Comparison of ENCODE assay signal across 21 cellular contexts in the genomic region with DNA sequence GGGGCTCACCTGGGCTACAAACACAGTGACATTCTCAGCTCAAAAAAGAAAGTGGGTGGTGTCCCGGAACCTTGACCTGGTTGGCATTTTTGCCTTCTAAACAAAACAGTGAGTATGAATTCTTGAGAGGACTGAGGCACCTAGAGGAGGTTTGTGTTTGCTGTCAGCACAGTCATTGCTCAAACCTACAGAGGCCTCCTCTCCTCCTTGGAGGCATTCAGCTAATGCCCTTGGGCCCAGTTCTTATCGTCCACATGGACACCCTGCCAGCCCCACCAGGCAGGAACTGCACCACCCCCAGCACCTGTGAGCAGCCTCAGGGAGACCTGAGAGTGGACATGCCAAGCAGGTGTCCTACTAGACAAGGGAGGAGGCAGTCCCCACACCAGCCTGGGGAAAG.
DNase-seq lines count a peak whose midpoint lies in the region; TF ChIP-seq lines count a peak whose summit lies in the region.
"Had no signal": no experiment of that assay in that cellular context is flagged by ENCODE, and none has a peak within 500 bp of the region (broad histone marks: within the 10 kb centered on the region; RNA-seq: fewer than 3 reads in every experiment).

No MANE protein-coding gene starts in this region.

- TF ChIP-seq POLR2A in thyroid gland (IDR thresholded peaks at IDR 0.05): no peak
- no peak for TF ChIP-seq POLR2A in uterus (IDR thresholded peaks at IDR 0.05)

- H2BK5ac ChIP-seq in mesenchymal stem cell (ENCODE audit: low read depth, low read length, poor library complexity, severe bottlenecking): no peak overlapping the region

- no peaks in the 10 kb centered on the region for H3K36me3 ChIP-seq in KMS-11 (ENCODE audit: insufficient read depth)
- no peaks in the 10 kb centered on the region for H3K36me3 ChIP-seq in PC-9 (ENCODE audit: low read depth)
- no peaks in the 10 kb centered on the region for H3K36me3 ChIP-seq in mesenchymal stem cell (ENCODE audit: control insufficient read depth in 1 of 2, insufficient read depth in 2 of 2, low read depth in 1 of 2, low read length in 2 of 2)
- H3K36me3 ChIP-seq in thyroid gland: no peaks in the 10 kb centered on the region
- H3K36me3 ChIP-seq in uterus: no peaks in the 10 kb centered on the region
- H3K36me3 ChIP-seq: Peyer's patch, SJSA1 had no signal

- H3K27ac ChIP-seq in KMS-11 (no peak overlapping the region; the same call in 1 of the 2 replicates), PC-9 (peak overlapping the region; percentile 36), mesenchymal stem cell (ENCODE audit: low read length, poor library complexity, severe bottlenecking) (no peak overlapping the region), thyroid gland (peak overlapping the region; percentile 47 to 66 (median 56)), uterus (no peak overlapping the region)
- H3K27ac ChIP-seq: Peyer's patch, SJSA1 had no signal

- 47% methylated on average over 2 of the region's 2 CpGs for WGBS in mesenchymal stem cell
- WGBS in thyroid gland, 2 donors: 38 to 62% methylated on average over 1 to 2 of the region's 2 CpGs

- no peak overlapping the region for H3K18ac ChIP-seq in mesenchymal stem cell (ENCODE audit: low read depth in 1 of 2, low read length in 2 of 2)

- H3K14ac ChIP-seq in mesenchymal stem cell (ENCODE audit: low read length in 2 of 2): peak overlapping the region in 1 of 2 experiments; percentile 53

- no peaks in the 10 kb centered on the region for H3K9me2 ChIP-seq in PC-9 (ENCODE audit: insufficient read depth)

- no peak overlapping the region for H4K8ac ChIP-seq in mesenchymal stem cell (ENCODE audit: low read length)

- no peak overlapping the region for H3K9ac ChIP-seq in KMS-11
- H3K9ac ChIP-seq in mesenchymal stem cell (ENCODE audit: low read length): no peak overlapping the region

- H4K20me1 ChIP-seq in KMS-11 (ENCODE audit: insufficient read depth): no peaks in the 10 kb centered on the region
- H4K20me1 ChIP-seq in PC-9 (ENCODE audit: insufficient read depth): no peaks in the 10 kb centered on the region

- peak overlapping the region in 1 of 2 experiments; percentile 68 for H2BK12ac ChIP-seq in mesenchymal stem cell (ENCODE audit: low read length in 2 of 2)

- no peak overlapping the region for H2BK120ac ChIP-seq in mesenchymal stem cell (ENCODE audit: low read depth, low read length)

- TF ChIP-seq CTCF in KMS-11 (conservative IDR thresholded peaks at IDR 0.05; ENCODE audit: low read depth, low read length): no peak
- no peak for TF ChIP-seq CTCF in PC-9 (conservative IDR thresholded peaks at IDR 0.05)
- no peak for TF ChIP-seq CTCF in thyroid gland (IDR thresholded peaks at IDR 0.05)
- no peak for TF ChIP-seq CTCF in uterus (IDR thresholded peaks at IDR 0.05)

- no peak overlapping the region for H4K91ac ChIP-seq in mesenchymal stem cell (ENCODE audit: low read length)

- DNase-seq in PC-9: peak; percentile 68 to 82
- no peak for DNase-seq in mesenchymal stem cell
- DNase-seq in thyroid gland: no peak
- DNase-seq in RKO (ENCODE audit: low spot score): no peak
- no peak for DNase-seq in NCI-H82 treated with DMSO at 0.1 percent for 48 hours (lab: John Stamatoyannopoulos, UW; ENCODE audit: unreplicated experiment)
- no peak for DNase-seq in GF-D8 (lab: John Stamatoyannopoulos, UW)
- no peak for DNase-seq in uterus
- DNase-seq: C1 segment of cervical spinal cord; CD4-positive, alpha-beta memory T cell; COR-L47; DMS53; GDM1; NCI-H1092 treated with DMSO at 0.1 percent for 48 hours; NCI-H1436 treated with DMSO at 0.1 percent for 48 hours; NCI-H187 treated with DMSO at 0.1 percent for 48 hours; NCI-H446; NCI-H524 treated with DMSO at 0.1 percent for 48 hours; NCI-H82; Peyer's patch had no signal

- H3K4me3 ChIP-seq in KMS-11 (IDR thresholded peaks at IDR 0.05; ENCODE audit: insufficient read depth, low read depth, low read length) (no peak overlapping the region), PC-9 (no peak overlapping the region), mesenchymal stem cell (ENCODE audit: insufficient read depth in 1 of 2, low read depth in 1 of 2, low read length in 2 of 2) (no peak overlapping the region), thyroid gland (replicated peaks in 1 of 3) (no peak overlapping the region), uterus (no peak overlapping the region)
- H3K4me3 ChIP-seq: Peyer's patch, SJSA1 had no signal

- no peak overlapping the region for H2BK15ac ChIP-seq in mesenchymal stem cell (ENCODE audit: low read depth, poor library complexity, severe bottlenecking)

- peaks cover 5% of the 10 kb centered on the region; the same call in 1 of the 2 replicates for H3F3A ChIP-seq in PC-9 (ENCODE audit: insufficient read depth, low read depth)

- H3K4me1 ChIP-seq in KMS-11 (ENCODE audit: low read depth, poor library complexity, severe bottlenecking): peaks cover 48% of the 10 kb centered on the region
- H3K4me1 ChIP-seq in PC-9 (replicated peaks; ENCODE audit: insufficient read depth): peaks cover 35% of the 10 kb centered on the region
- peaks cover 17% of the 10 kb centered on the region for H3K4me1 ChIP-seq in mesenchymal stem cell (ENCODE audit: control insufficient read depth, insufficient read depth, low read depth, low read length)
- H3K4me1 ChIP-seq in thyroid gland: peaks cover 44 to 53% of the 10 kb centered on the region in 2 donors
- H3K4me1 ChIP-seq in uterus: no peaks in the 10 kb centered on the region
- H3K4me1 ChIP-seq: Peyer's patch had no signal

- peak overlapping the region; percentile 68 for H2AK5ac ChIP-seq in mesenchymal stem cell (ENCODE audit: low read length, severe bottlenecking)

- H2AFZ ChIP-seq in KMS-11 (ENCODE audit: low read depth): 0 out of 2 replicates have a peak overlapping the region, but pooled peaks have one; percentile 12
- no peak overlapping the region for H2AFZ ChIP-seq in PC-9
- H2AFZ ChIP-seq in mesenchymal stem cell (ENCODE audit: low read depth, low read length): no peak overlapping the region

- H3K9me3 ChIP-seq in PC-9 (ENCODE audit: insufficient read depth, low read depth) (no peaks in the 10 kb centered on the region), mesenchymal stem cell (ENCODE audit: control insufficient read depth, low read length) (no peaks in the 10 kb centered on the region), thyroid gland (no peaks in the 10 kb centered on the region), uterus (no peaks in the 10 kb centered on the region)
- H3K9me3 ChIP-seq: Peyer's patch, SJSA1 had no signal

- H3K4ac ChIP-seq in mesenchymal stem cell (ENCODE audit: low read depth in 1 of 2, low read length in 2 of 2): no peak overlapping the region

- CTCF ChIA-PET in PC-9 (lab: Charles Lee): interaction anchor here (0.6 to 1.5 kb wide), 5 partner anchors 16 to 99 kb away, joined by 3 to 15 read pairs (median 4); no protein-coding TSS in a partner anchor

- H3K27me3 ChIP-seq in KMS-11 (ENCODE audit: insufficient read depth, low read depth) (no peaks in the 10 kb centered on the region), PC-9 (ENCODE audit: insufficient read depth, low read depth) (no peaks in the 10 kb centered on the region), mesenchymal stem cell (ENCODE audit: control insufficient read depth in 1 of 2, insufficient read depth in 1 of 2, low read length in 2 of 2) (no peaks in the 10 kb centered on the region), thyroid gland (no peaks in the 10 kb centered on the region), uterus (no peaks in the 10 kb centered on the region)
- H3K27me3 ChIP-seq: Peyer's patch, SJSA1 had no signal

- H3K4me2 ChIP-seq in KMS-11 (peak overlapping the region; percentile 39), PC-9 (peak overlapping the region; percentile 49), mesenchymal stem cell (ENCODE audit: low read length, poor library complexity, severe bottlenecking) (no peak overlapping the region)

- H3K79me2 ChIP-seq in KMS-11 (ENCODE audit: insufficient read depth, low read depth) (no peaks in the 10 kb centered on the region), PC-9 (ENCODE audit: low read depth) (no peaks in the 10 kb centered on the region)

- no TSS peak for BruUV-seq in PC-9 (replicated peaks; lab: Mats Ljungman, UMichigan)

- H3K79me1 ChIP-seq in mesenchymal stem cell (replicated peaks; ENCODE audit: low read length, poor library complexity, severe bottlenecking): no peaks in the 10 kb centered on the region

- intact Hi-C loops in PC-9 (cut with micrococcal nuclease; ENCODE audit: unreplicated experiment): loop anchor here (1.0 kb wide), 1 partner anchor 43 kb away; no protein-coding TSS in a partner anchor
- intact Hi-C loops in thyroid gland (cut with DNase I): no loop called here
- intact Hi-C loops in uterus (cut with DNase I; ENCODE audit: low total_unique reads): no loop called here

- POLR2A ChIA-PET in PC-9 (lab: Charles Lee; ENCODE audit: unreplicated experiment): no interaction called here

- H3K23ac ChIP-seq in mesenchymal stem cell (ENCODE audit: low read length in 2 of 2): no peak overlapping the region

Comparison
In these comparisons a context has a peak if more than half of its experiments do, and no peak if none do; other contexts are left out.
1. H3K27ac ChIP-seq: peak in PC-9 (single experiment) and thyroid gland (3 of 3); none in KMS-11 (single experiment), mesenchymal stem cell (single experiment) and uterus (0 of 2).
2. DNase-seq: peak in PC-9 (2 of 2); none in mesenchymal stem cell (single experiment), thyroid gland (0 of 2), RKO (single experiment), NCI-H82 treated with DMSO at 0.1 percent for 48 hours (single experiment), GF-D8 (single experiment) and uterus (0 of 2).